Comparison of ENCODE assay signal across 1 cellular context in the genomic region with DNA sequence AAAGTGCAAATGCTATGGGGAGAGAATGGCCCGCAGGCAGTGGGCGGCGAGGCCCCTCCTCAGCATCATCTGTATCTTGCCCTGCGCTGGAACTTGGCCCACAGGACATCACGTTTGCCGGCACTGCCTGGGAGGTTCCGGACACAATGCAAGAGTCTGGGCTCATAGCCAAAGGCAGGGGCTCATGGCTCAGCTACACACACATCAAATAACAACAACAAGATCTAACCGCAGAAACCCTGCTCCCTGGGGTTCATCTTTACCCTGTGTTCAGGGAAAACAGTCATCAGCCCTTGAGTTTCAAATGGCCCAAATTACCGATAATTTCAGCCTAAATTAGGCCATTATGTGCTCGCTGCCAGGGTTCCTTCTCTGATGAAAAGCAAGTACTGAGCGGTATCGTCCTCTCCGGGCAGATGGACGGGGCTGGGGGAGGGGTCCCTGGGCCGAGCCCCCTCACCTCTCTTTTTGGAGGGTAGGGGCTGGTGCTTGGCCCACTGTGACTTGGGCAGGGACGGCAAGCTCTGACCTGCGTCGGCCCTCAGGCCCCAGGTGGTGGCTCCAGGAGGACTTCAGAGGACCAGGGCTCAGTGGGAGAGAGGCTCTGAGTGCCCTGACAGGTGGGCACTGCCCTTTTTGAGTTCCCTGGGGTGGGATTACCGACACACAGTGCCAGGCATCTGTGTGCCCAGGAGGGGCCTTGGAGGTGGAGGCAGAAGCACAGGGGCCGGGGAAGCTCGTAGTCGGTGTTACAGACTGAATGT.
TF ChIP-seq lines count a peak whose summit lies in the region.

No MANE protein-coding gene starts in this region.

TF ChIP-seq in GM23338, 12 proteins besides CTCF, POLR2A, EP300 and RAD21 (continued from another document):
- TF ChIP-seq REST (IDR thresholded peaks at IDR 0.05; ENCODE audit: unreplicated experiment) (no peak), JUNB (IDR thresholded peaks at IDR 0.05; ENCODE audit: unreplicated experiment) (no peak), ZNF331 (CRISPR knock-in tag; IDR thresholded peaks at IDR 0.05; ENCODE audit: low read depth) (no peak), CREB1 (CRISPR knock-in tag; IDR thresholded peaks at IDR 0.05; ENCODE audit: low read depth) (no peak)
TF ChIP-seq in GM23338: peak in this region for 0.
